ENCODE assay signal across 23 cellular contexts in genomic region chr2:61952291-61952690, GRCh38.
"Had no signal": no experiment of that assay in that cellular context is flagged by ENCODE, and none has a peak within 500 bp of the region (broad histone marks: within the 10 kb centered on the region; RNA-seq: fewer than 3 reads in every experiment).

No MANE protein-coding gene starts in this region.

- H3K4me1 Mint-ChIP-seq: activated naive CD4-positive, alpha-beta T cell treated with anti-CD3 and anti-CD28 coated beads, Interleukin-2, amount 10 ng/mL, durations not matched to agents 7 days and 5 days had no signal

- H3K27me3 Mint-ChIP-seq: activated naive CD4-positive, alpha-beta T cell treated with anti-CD3 and anti-CD28 coated beads, Interleukin-2, amount 10 ng/mL, durations not matched to agents 7 days and 5 days; central memory CD8-positive, alpha-beta T cell; memory B cell; naive thymus-derived CD8-positive, alpha-beta T cell; stimulated activated naive B cell treated with anti-CD40 and anti-IgM and Interleukin-4, amounts not matched to agents 10 μg/mL and 1 μg/mL and 100 μg/mL, for 72 hours had no signal

- DNase-seq: activated CD4-positive, alpha-beta T cell treated with anti-CD3 and anti-CD28 coated beads for 4 hours; activated CD4-positive, alpha-beta T cell treated with anti-CD3 and anti-CD28 coated beads, Interleukin-2, amount 50 U/mL, for 4 hours; activated CD4-positive, CD25-positive, alpha-beta regulatory T cell; activated effector memory CD4-positive, alpha-beta T cell treated with anti-CD3 and anti-CD28 coated beads, Interleukin-2, amount 50 U/mL, for 16 hours; activated naive CD4-positive, alpha-beta T cell treated with anti-CD3 and anti-CD28 coated beads, Interleukin-2, amount 10 ng/mL, durations not matched to agents 7 days and 5 days; activated T-cell treated with anti-CD3 and anti-CD28 coated beads for 4 hours; amniotic stem cell; dermis blood vessel endothelial cell; effector CD4-positive, alpha-beta T cell; head of caudate nucleus; hippocampal formation; naive thymus-derived CD8-positive, alpha-beta T cell; nucleus accumbens; psoas muscle; stimulated activated CD4-positive, alpha-beta T cell treated with anti-CD3 and anti-CD28 coated beads, Interleukin-15, amount 100 ng/mL, for 24 hours; stimulated activated CD4-positive, alpha-beta T cell treated with anti-CD3 and anti-CD28 coated beads, Interleukin-2, amount 100 ng/mL, for 24 hours; stimulated activated naive B cell treated with anti-CD40 and anti-IgM and Interleukin-4, amounts not matched to agents 10 μg/mL and 1 μg/mL and 100 μg/mL, for 72 hours; T-helper 1 cell; transverse colon had no signal

- ATAC-seq: naive thymus-derived CD8-positive, alpha-beta T cell; psoas muscle; stimulated activated naive B cell treated with anti-CD40 and anti-IgM and Interleukin-4, amounts not matched to agents 10 μg/mL and 1 μg/mL and 100 μg/mL, for 72 hours had no signal

- H3K9me3 Mint-ChIP-seq: activated naive CD4-positive, alpha-beta T cell treated with anti-CD3 and anti-CD28 coated beads, Interleukin-2, amount 10 ng/mL, durations not matched to agents 7 days and 5 days; central memory CD8-positive, alpha-beta T cell; memory B cell; T-helper 2 cell treated with Interferon-gamma antibody and Interleukin-4, amounts not matched to agents 5 μg/mL and 100 μg/mL, for 36 hours had no signal

- H3K36me3 Mint-ChIP-seq: activated naive CD4-positive, alpha-beta T cell treated with anti-CD3 and anti-CD28 coated beads, Interleukin-2, amount 10 ng/mL, durations not matched to agents 7 days and 5 days had no signal

- H3K27ac Mint-ChIP-seq: activated naive CD4-positive, alpha-beta T cell treated with anti-CD3 and anti-CD28 coated beads, Interleukin-2, amount 10 ng/mL, durations not matched to agents 7 days and 5 days; memory B cell; naive thymus-derived CD8-positive, alpha-beta T cell; stimulated activated naive B cell treated with anti-CD40 and anti-IgM and Interleukin-4, amounts not matched to agents 10 μg/mL and 1 μg/mL and 100 μg/mL, for 72 hours; T-helper 2 cell treated with Interferon-gamma antibody and Interleukin-4, amounts not matched to agents 5 μg/mL and 100 μg/mL, for 36 hours had no signal

- H3K4me3 Mint-ChIP-seq: activated naive CD4-positive, alpha-beta T cell treated with anti-CD3 and anti-CD28 coated beads, Interleukin-2, amount 10 ng/mL, durations not matched to agents 7 days and 5 days; central memory CD8-positive, alpha-beta T cell; memory B cell; naive thymus-derived CD8-positive, alpha-beta T cell; neural crest cell; stimulated activated naive B cell treated with anti-CD40 and anti-IgM and Interleukin-4, amounts not matched to agents 10 μg/mL and 1 μg/mL and 100 μg/mL, for 72 hours; T-helper 2 cell treated with Interferon-gamma antibody and Interleukin-4, amounts not matched to agents 5 μg/mL and 100 μg/mL, for 36 hours had no signal
